30 cellular contexts compared by ENCODE assay signal in genomic region chr10:86775859-86776180, GRCh38. TPM values are rescaled to one million over a fixed set of nuclear protein-coding genes. Genes with fewer than 3 reads are reported as not detected.
DNase-seq lines count a peak whose midpoint lies in the region; ATAC-seq and TF ChIP-seq lines count a peak whose summit lies in the region.
"Had no signal": no experiment of that assay in that cellular context is flagged by ENCODE, and none has a peak within 500 bp of the region (broad histone marks: within the 10 kb centered on the region; RNA-seq: fewer than 3 reads in every experiment).

No MANE protein-coding gene starts in this region.

- no peaks in the 10 kb centered on the region for H3K9me3 ChIP-seq in breast epithelium
- H3K9me3 ChIP-seq in transverse colon = no peaks in the 10 kb centered on the region
- H3K9me3 ChIP-seq: adrenal gland, stomach, tibial artery had no signal

- H4K5ac ChIP-seq in mesendoderm (ENCODE audit: low read length) = no peak overlapping the region

- H3K4me1 ChIP-seq in breast epithelium (peaks cover 0 to 5% of the 10 kb centered on the region in 2 donors), mesendoderm (ENCODE audit: control insufficient read depth, low read depth, low read length) (peaks cover 6% of the 10 kb centered on the region), transverse colon (peaks cover 3 to 36% (median 21%) of the 10 kb centered on the region in 4 donors)

- TF ChIP-seq POLR2A in breast epithelium (IDR thresholded peaks at IDR 0.05) (no peak), transverse colon (IDR thresholded peaks at IDR 0.05) (no peak), GM18505 (IDR thresholded peaks at IDR 0.05; ENCODE audit: borderline replicate concordance, extremely low read depth, insufficient read depth, insufficient read length) (no peak)

- CTCF ChIA-PET in MCF 10A (lab: Yijun Ruan, JAX) = interaction anchor here (1.2 kb wide), 2 partner anchors 18 to 19 kb away, joined by 3 to 5 read pairs; no protein-coding TSS in a partner anchor

- H3K27ac ChIP-seq in breast epithelium = no peak overlapping the region
- H3K27ac ChIP-seq in caudate nucleus (ENCODE audit: low read depth, low read length) = peak overlapping the region; percentile 3
- H3K27ac ChIP-seq in mesendoderm (ENCODE audit: low read depth, low read length) = no peak overlapping the region
- peak overlapping the region; percentile 21 to 41 (median 32) for H3K27ac ChIP-seq in transverse colon
- H3K27ac ChIP-seq: PC-9, tibial artery had no signal

- H4K8ac ChIP-seq in mesendoderm (ENCODE audit: low read depth, low read length) = no peak overlapping the region

- no peak overlapping the region for H3K56ac ChIP-seq in mesendoderm (ENCODE audit: low read length)

- no peak overlapping the region for H2AK5ac ChIP-seq in mesendoderm (ENCODE audit: low read length)

- H3K4ac ChIP-seq in mesendoderm (ENCODE audit: low read depth, low read length) = no peak overlapping the region

- no peak overlapping the region for H3K4me3 ChIP-seq in breast epithelium
- H3K4me3 ChIP-seq in mesendoderm (ENCODE audit: low read length) = no peak overlapping the region
- no peak overlapping the region for H3K4me3 ChIP-seq in transverse colon
- H3K4me3 ChIP-seq: adrenal gland, heart right ventricle, PC-9, stomach, tibial artery had no signal

- peaks cover 3% of the 10 kb centered on the region for H3K79me1 ChIP-seq in mesendoderm (ENCODE audit: low read length)

- H3K36me3 ChIP-seq in breast epithelium = no peaks in the 10 kb centered on the region
- H3K36me3 ChIP-seq in mesendoderm (ENCODE audit: control insufficient read depth, insufficient read depth, low read length) = no peaks in the 10 kb centered on the region
- H3K36me3 ChIP-seq in transverse colon = no peaks in the 10 kb centered on the region
- H3K36me3 ChIP-seq: adrenal gland, heart right ventricle, stomach, tibial artery had no signal

- ATAC-seq in GM18505 (IDR thresholded peaks at IDR 0.05; ENCODE audit: unreplicated experiment) (no peak), GM19397 (IDR thresholded peaks at IDR 0.05; ENCODE audit: unreplicated experiment) (no peak)
- ATAC-seq: sciatic nerve had no signal

- no peak for TF ChIP-seq CTCF in MCF 10A (IDR thresholded peaks at IDR 0.05; ENCODE audit: unreplicated experiment)
- TF ChIP-seq CTCF in breast epithelium (IDR thresholded peaks at IDR 0.05) = no peak
- no peak for TF ChIP-seq CTCF in transverse colon (IDR thresholded peaks at IDR 0.05)

- no peak overlapping the region for H3K4me2 ChIP-seq in mesendoderm (ENCODE audit: low read length)
- H3K4me2 ChIP-seq: PC-9 had no signal

- intact Hi-C loops in MCF 10A (cut with micrococcal nuclease) = no loop called here
- intact Hi-C loops in breast epithelium (cut with DNase I; ENCODE audit: low total_unique reads) = no loop called here
- intact Hi-C loops in transverse colon (cut with DNase I; ENCODE audit: low total_unique reads) = no loop called here

- no peak overlapping the region for H2BK15ac ChIP-seq in mesendoderm (replicated peaks; ENCODE audit: low read depth)

- H3K27me3 ChIP-seq in breast epithelium (no peaks in the 10 kb centered on the region), mesendoderm (ENCODE audit: insufficient read depth, low read length, poor library complexity) (no peaks in the 10 kb centered on the region), transverse colon (no peaks in the 10 kb centered on the region)
- H3K27me3 ChIP-seq: adrenal gland, stomach, tibial artery had no signal

- no TSS peak for BruUV-seq in MCF 10A (replicated peaks; lab: Mats Ljungman, UMichigan)

- no peak overlapping the region for H2BK5ac ChIP-seq in mesendoderm (ENCODE audit: low read length)

- no peak overlapping the region for H3K18ac ChIP-seq in mesendoderm (ENCODE audit: low read length)

- POLR2A ChIA-PET in MCF 10A (lab: Yijun Ruan, JAX) = interaction anchor here (0.6 to 3.7 kb wide), 4 partner anchors 12 to 297 kb away, joined by 3 to 30 read pairs (median 6); no protein-coding TSS in a partner anchor

- H3K27me3 Mint-ChIP-seq in MCF 10A (ENCODE audit: insufficient read depth, unreplicated experiment) = no peaks in the 10 kb centered on the region
- H3K27me3 Mint-ChIP-seq: activated CD4-positive, alpha-beta T cell treated with anti-CD3 and anti-CD28 coated beads, Interleukin-2, amount 10 ng/mL, durations not matched to agents 7 days and 5 days; CD4-positive, alpha-beta T cell; natural killer cell treated with Interleukin-12 subunit alpha and Interleukin-12 subunit beta and Interleukin-15 and Interleukin-18, amount 100 ng/mL, for 72 hours had no signal

- H3K36me3 Mint-ChIP-seq in MCF 10A (ENCODE audit: insufficient read depth, unreplicated experiment) = no peaks in the 10 kb centered on the region
- H3K36me3 Mint-ChIP-seq: natural killer cell treated with Interleukin-12 subunit alpha and Interleukin-12 subunit beta and Interleukin-15 and Interleukin-18, amount 100 ng/mL, for 72 hours had no signal

- no peak for DNase-seq in MCF 10A (ENCODE audit: unreplicated experiment)
- no peak for DNase-seq in breast epithelium (ENCODE audit: low spot score in 2 of 2)
- DNase-seq in caudate nucleus (lab: John Stamatoyannopoulos, UW) = peak in 1 of 61 donors; percentile 1
- DNase-seq in mesendoderm = no peak
- DNase-seq in transverse colon = no peak
- no peak for DNase-seq in COR-L47 (lab: John Stamatoyannopoulos, UW)
- DNase-seq: 8988T; activated CD4-positive, alpha-beta T cell treated with anti-CD3 and anti-CD28 coated beads, Interleukin-2, amount 10 ng/mL, durations not matched to agents 7 days and 5 days; activated naive CD4-positive, alpha-beta T cell; activated T-cell treated with anti-CD3 and anti-CD28 coated beads, Interleukin-2, amount 50 U/mL, for 48 hours; adrenal gland; CD4-positive, alpha-beta T cell; DMS 273 treated with DMSO at 0.1 percent for 48 hours; heart right ventricle; Karpas-422; left colon; NCI-H1694; NCI-H2171; NCI-H524; NK-92 treated with Interleukin-12 subunit alpha and Interleukin-12 subunit beta, amount 100 ng/mL, for 24 hours; PC-9; posterior cingulate gyrus; stomach; T-helper 1 cell; tibial artery had no signal

- no peak for TF ChIP-seq EP300 in transverse colon (IDR thresholded peaks at IDR 0.05; ENCODE audit: low read depth)

- in situ Hi-C loops in transverse colon (cut with MboI; ENCODE audit: low pct_ligation_motif_present in 1 of 4, low pct_unique_long_range_greater_than_20kb in 1 of 4, low sequenced_read_pairs in 3 of 4) = no loop called here

- WGBS in mesendoderm (ENCODE audit: extremely low coverage, insufficient coverage, low lambda C conversion rate) = no CpG with 5 or more reads among the region's 3 CpGs
- WGBS in transverse colon (ENCODE audit: low coverage in 1 of 2), 2 donors = 71 to 73% methylated on average over 3 of the region's 3 CpGs

- H3K23ac ChIP-seq in mesendoderm (ENCODE audit: low read length) = no peak overlapping the region

- peaks cover 79% of the 10 kb centered on the region for H3K79me2 ChIP-seq in mesendoderm (ENCODE audit: control insufficient read depth, insufficient read depth, low read length)

- H3K4me1 Mint-ChIP-seq in MCF 10A (ENCODE audit: insufficient read depth, unreplicated experiment) = peaks cover 29% of the 10 kb centered on the region

- H3K4me3 Mint-ChIP-seq in MCF 10A (ENCODE audit: unreplicated experiment) = no peak overlapping the region
- H3K4me3 Mint-ChIP-seq: activated CD4-positive, alpha-beta T cell treated with anti-CD3 and anti-CD28 coated beads, Interleukin-2, amount 10 ng/mL, durations not matched to agents 7 days and 5 days; CD4-positive, alpha-beta T cell; dendritic cell treated with granulocyte-macrophage colony-stimulating factor and Interleukin-4, amounts not matched to agents 40 ng/mL and 50 ng/mL, for 4 days; natural killer cell treated with Interleukin-12 subunit alpha and Interleukin-12 subunit beta and Interleukin-15 and Interleukin-18, amount 100 ng/mL, for 72 hours had no signal

- no peak overlapping the region for H2BK120ac ChIP-seq in mesendoderm (ENCODE audit: low read depth, low read length)

- peak overlapping the region; percentile 5 for H3K27ac Mint-ChIP-seq in MCF 10A (ENCODE audit: low read depth, unreplicated experiment)
- H3K27ac Mint-ChIP-seq: activated CD4-positive, alpha-beta T cell treated with anti-CD3 and anti-CD28 coated beads, Interleukin-2, amount 10 ng/mL, durations not matched to agents 7 days and 5 days; CD4-positive, alpha-beta T cell; dendritic cell treated with granulocyte-macrophage colony-stimulating factor and Interleukin-4, amounts not matched to agents 40 ng/mL and 50 ng/mL, for 4 days; natural killer cell treated with Interleukin-12 subunit alpha and Interleukin-12 subunit beta and Interleukin-15 and Interleukin-18, amount 100 ng/mL, for 72 hours had no signal

- H3K9me3 Mint-ChIP-seq in MCF 10A (ENCODE audit: unreplicated experiment) = no peaks in the 10 kb centered on the region
- H3K9me3 Mint-ChIP-seq: activated CD4-positive, alpha-beta T cell treated with anti-CD3 and anti-CD28 coated beads, Interleukin-2, amount 10 ng/mL, durations not matched to agents 7 days and 5 days; CD4-positive, alpha-beta T cell; dendritic cell treated with granulocyte-macrophage colony-stimulating factor and Interleukin-4, amounts not matched to agents 40 ng/mL and 50 ng/mL, for 4 days; natural killer cell treated with Interleukin-12 subunit alpha and Interleukin-12 subunit beta and Interleukin-15 and Interleukin-18, amount 100 ng/mL, for 72 hours had no signal

- peak overlapping the region; percentile 39 for H3K9ac ChIP-seq in mesendoderm (ENCODE audit: low read length)

RNA-seq across cellular contexts. Expression of gene BMPR1A, which starts 19.4 kb away (rescaled TPM):
- 27.3 and 34.3 TPM in 2 replicates for total RNA-seq in MCF 10A (2022)
- 10 to 100 TPM; 49.8 to 87.2 (median 57.4) TPM for total RNA-seq in breast epithelium
- 72.9 TPM for polyA plus RNA-seq in mesendoderm (2013, experiment 1 of 2)
- 74.8 TPM for polyA plus RNA-seq in mesendoderm (2013, experiment 2 of 2)
- total RNA-seq in transverse colon = 10 to 100 TPM; 29.3 to 45.2 (median 38.0) TPM

Comparison
In these comparisons a context has a peak if more than half of its experiments do, and no peak if none do; other contexts are left out.
1. H3K27ac ChIP-seq: peak in caudate nucleus (single experiment) and transverse colon (4 of 4); none in breast epithelium (0 of 2) and mesendoderm (single experiment).